Comparison of ENCODE assay signal across 1 cellular context in the genomic region with DNA sequence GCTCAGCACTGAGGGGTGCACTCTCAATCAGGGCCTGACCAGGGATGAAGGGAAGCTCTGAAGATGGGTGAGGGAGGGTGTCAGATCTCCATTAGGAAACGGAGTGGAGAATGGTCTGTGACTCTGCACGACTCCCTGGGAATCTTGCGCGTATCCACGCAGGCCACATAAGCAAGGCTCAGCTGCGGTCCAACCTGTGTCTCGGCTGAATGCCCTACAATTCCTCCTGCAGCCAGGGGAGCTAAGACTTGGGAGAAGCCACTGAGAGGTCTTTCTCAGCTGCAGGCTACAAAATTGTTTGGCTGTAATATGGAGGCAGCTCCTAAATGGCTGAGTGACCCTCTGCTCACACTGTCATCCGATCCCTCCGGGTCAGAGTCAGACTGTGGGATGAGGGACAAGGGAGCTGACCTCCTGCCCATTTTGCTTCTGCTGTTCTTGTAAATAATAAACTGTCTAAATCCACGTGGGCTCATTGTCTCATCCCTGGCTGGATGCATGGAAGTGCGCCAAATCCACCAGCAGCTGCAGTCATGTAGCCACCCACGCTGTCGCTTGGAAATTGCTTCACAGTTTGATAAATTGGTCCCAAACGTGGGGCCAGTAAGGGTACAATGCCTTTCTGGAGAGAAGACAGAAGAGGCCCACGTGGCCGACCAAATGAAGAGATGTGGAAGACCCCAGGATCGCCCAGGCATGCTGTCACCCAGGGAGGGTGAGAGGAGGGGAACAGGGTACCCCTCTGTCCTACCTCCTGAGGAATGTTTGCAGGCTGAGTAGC.
TF ChIP-seq lines count a peak whose summit lies in the region.

No MANE protein-coding gene starts in this region.

TF ChIP-seq in IMR-90, 13 proteins besides CTCF, POLR2A, EP300 and RAD21 (continued from another document):
- TF ChIP-seq NFE2L2 (IDR thresholded peaks at IDR 0.05; ENCODE audit: low read depth, low read length): no peak
- 0 out of 2 replicates have a peak, but pooled peaks have one; percentile 22 for TF ChIP-seq BHLHE40 (IDR thresholded peaks at IDR 0.05; ENCODE audit: low read depth, low read length)
- TF ChIP-seq MAFK (IDR thresholded peaks at IDR 0.05; ENCODE audit: low read depth, low read length): no peak
- no peak for TF ChIP-seq MAZ (IDR thresholded peaks at IDR 0.05; ENCODE audit: borderline replicate concordance, low read depth, low read length)
- TF ChIP-seq CHD1 (IDR thresholded peaks at IDR 0.05; ENCODE audit: low read depth, low read length): no peak
- TF ChIP-seq, protein P1, sequence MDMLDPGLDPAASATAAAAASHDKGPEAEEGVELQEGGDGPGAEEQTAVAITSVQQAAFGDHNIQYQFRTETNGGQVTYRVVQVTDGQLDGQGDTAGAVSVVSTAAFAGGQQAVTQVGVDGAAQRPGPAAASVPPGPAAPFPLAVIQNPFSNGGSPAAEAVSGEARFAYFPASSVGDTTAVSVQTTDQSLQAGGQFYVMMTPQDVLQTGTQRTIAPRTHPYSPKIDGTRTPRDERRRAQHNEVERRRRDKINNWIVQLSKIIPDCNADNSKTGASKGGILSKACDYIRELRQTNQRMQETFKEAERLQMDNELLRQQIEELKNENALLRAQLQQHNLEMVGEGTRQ (IDR thresholded peaks at IDR 0.05; ENCODE audit: low read depth, low read length): peak; percentile 14; the same call in 1 of the 2 replicates
- TF ChIP-seq CEBPB (IDR thresholded peaks at IDR 0.05; ENCODE audit: low read depth, low read length): peak; percentile 89
- no peak for TF ChIP-seq RFX5 (IDR thresholded peaks at IDR 0.05; ENCODE audit: low read depth, low read length)
- TF ChIP-seq, protein P2, sequence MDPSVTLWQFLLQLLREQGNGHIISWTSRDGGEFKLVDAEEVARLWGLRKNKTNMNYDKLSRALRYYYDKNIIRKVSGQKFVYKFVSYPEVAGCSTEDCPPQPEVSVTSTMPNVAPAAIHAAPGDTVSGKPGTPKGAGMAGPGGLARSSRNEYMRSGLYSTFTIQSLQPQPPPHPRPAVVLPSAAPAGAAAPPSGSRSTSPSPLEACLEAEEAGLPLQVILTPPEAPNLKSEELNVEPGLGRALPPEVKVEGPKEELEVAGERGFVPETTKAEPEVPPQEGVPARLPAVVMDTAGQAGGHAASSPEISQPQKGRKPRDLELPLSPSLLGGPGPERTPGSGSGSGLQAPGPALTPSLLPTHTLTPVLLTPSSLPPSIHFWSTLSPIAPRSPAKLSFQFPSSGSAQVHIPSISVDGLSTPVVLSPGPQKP (IDR thresholded peaks at IDR 0.05; ENCODE audit: borderline replicate concordance, low read depth, low read length): no peak
- no peak for TF ChIP-seq SMC3 (IDR thresholded peaks at IDR 0.05; ENCODE audit: low read depth, low read length)
- TF ChIP-seq MXI1 (IDR thresholded peaks at IDR 0.05; ENCODE audit: borderline replicate concordance, low read depth, low read length): peak; percentile 84; the same call in 1 of the 2 replicates
TF ChIP-seq in IMR-90: peak in this region for 5.
